1 cellular context compared by ENCODE assay signal in the genomic region with DNA sequence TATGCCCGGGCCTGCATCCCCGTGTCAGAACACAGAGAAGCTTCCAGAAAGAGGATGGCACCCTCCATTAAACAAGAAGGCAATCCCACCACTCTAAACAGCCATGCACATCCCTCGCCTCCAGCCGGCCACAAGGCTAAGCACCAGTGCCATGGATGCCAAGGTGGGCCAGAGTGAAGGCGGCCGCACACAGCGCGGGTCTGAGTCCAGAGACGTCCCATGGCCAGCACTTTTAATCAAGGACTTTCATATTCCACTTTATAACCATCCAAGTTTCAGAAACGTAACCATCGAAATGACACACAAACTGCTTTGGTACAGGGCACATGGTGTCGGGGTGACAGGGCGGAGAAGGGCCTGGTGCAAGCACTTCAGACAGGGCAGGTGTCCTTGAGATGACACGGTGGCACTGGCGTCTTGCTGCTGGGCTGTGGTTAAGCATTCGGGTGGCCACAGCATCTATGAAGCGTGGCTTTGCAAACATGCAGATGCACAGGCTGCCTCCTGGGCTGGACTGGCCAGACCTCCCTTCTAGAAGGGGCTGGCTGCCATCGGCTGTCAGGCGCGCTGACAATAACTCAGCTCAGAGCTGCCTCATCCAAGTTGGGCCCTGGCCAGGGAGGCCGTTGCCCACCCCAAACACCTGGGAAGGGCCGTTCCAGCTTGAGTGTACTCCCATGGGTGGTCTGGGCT.
TF ChIP-seq lines count a peak whose summit lies in the region.

No MANE protein-coding gene starts in this region.

TF ChIP-seq in HepG2, 621 proteins besides CTCF, POLR2A, EP300 and RAD21:
- TF ChIP-seq, protein P1, sequence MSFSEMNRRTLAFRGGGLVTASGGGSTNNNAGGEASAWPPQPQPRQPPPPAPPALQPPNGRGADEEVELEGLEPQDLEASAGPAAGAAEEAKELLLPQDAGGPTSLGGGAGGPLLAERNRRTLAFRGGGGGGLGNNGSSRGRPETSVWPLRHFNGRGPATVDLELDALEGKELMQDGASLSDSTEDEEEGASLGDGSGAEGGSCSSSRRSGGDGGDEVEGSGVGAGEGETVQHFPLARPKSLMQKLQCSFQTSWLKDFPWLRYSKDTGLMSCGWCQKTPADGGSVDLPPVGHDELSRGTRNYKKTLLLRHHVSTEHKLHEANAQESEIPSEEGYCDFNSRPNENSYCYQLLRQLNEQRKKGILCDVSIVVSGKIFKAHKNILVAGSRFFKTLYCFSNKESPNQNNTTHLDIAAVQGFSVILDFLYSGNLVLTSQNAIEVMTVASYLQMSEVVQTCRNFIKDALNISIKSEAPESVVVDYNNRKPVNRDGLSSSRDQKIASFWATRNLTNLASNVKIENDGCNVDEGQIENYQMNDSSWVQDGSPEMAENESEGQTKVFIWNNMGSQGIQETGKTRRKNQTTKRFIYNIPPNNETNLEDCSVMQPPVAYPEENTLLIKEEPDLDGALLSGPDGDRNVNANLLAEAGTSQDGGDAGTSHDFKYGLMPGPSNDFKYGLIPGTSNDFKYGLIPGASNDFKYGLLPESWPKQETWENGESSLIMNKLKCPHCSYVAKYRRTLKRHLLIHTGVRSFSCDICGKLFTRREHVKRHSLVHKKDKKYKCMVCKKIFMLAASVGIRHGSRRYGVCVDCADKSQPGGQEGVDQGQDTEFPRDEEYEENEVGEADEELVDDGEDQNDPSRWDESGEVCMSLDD (CRISPR knock-in tag; IDR thresholded peaks at IDR 0.05; ENCODE audit: borderline replicate concordance) = no peak
- no peak for TF ChIP-seq PPARG (CRISPR knock-in tag; conservative IDR thresholded peaks at IDR 0.05)
- TF ChIP-seq, protein P2, sequence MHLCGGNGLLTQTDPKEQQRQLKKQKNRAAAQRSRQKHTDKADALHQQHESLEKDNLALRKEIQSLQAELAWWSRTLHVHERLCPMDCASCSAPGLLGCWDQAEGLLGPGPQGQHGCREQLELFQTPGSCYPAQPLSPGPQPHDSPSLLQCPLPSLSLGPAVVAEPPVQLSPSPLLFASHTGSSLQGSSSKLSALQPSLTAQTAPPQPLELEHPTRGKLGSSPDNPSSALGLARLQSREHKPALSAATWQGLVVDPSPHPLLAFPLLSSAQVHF (CRISPR knock-in tag; IDR thresholded peaks at IDR 0.05) = no peak
- no peak for TF ChIP-seq U2AF2 (IDR thresholded peaks at IDR 0.05; ENCODE audit: low read depth, low read length)
- TF ChIP-seq, protein P3, sequence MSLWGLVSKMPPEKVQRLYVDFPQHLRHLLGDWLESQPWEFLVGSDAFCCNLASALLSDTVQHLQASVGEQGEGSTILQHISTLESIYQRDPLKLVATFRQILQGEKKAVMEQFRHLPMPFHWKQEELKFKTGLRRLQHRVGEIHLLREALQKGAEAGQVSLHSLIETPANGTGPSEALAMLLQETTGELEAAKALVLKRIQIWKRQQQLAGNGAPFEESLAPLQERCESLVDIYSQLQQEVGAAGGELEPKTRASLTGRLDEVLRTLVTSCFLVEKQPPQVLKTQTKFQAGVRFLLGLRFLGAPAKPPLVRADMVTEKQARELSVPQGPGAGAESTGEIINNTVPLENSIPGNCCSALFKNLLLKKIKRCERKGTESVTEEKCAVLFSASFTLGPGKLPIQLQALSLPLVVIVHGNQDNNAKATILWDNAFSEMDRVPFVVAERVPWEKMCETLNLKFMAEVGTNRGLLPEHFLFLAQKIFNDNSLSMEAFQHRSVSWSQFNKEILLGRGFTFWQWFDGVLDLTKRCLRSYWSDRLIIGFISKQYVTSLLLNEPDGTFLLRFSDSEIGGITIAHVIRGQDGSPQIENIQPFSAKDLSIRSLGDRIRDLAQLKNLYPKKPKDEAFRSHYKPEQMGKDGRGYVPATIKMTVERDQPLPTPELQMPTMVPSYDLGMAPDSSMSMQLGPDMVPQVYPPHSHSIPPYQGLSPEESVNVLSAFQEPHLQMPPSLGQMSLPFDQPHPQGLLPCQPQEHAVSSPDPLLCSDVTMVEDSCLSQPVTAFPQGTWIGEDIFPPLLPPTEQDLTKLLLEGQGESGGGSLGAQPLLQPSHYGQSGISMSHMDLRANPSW (CRISPR knock-in tag; IDR thresholded peaks at IDR 0.05; ENCODE audit: borderline replicate concordance) = no peak
- no peak for TF ChIP-seq SRSF1 (optimal IDR thresholded peaks at IDR 0.05; ENCODE audit: low read depth, low read length)
- TF ChIP-seq HES4 (CRISPR knock-in tag; IDR thresholded peaks at IDR 0.05; ENCODE audit: borderline replicate concordance) = no peak
